12 cellular contexts compared by ENCODE assay signal in genomic region chr1:61887076-61887867, GRCh38.
DNase-seq lines count a peak whose midpoint lies in the region; ATAC-seq and TF ChIP-seq lines count a peak whose summit lies in the region.
"Had no signal": no experiment of that assay in that cellular context is flagged by ENCODE, and none has a peak within 500 bp of the region (broad histone marks: within the 10 kb centered on the region; RNA-seq: fewer than 3 reads in every experiment).

No MANE protein-coding gene starts in this region.

- H3K36me3 Mint-ChIP-seq in activated T-helper 2 cell treated with anti-CD3 and anti-CD28 coated beads, Interferon-gamma antibody, Interleukin-2, Interleukin-4, amounts not matched to agents 10 μg/mL and 5 μg/mL and 100 μg/mL, durations not matched to agents 14 hours and 24 hours and 36 hours (ENCODE audit: low read depth), result no peaks in the 10 kb centered on the region

- no peaks in the 10 kb centered on the region for H3K4me1 Mint-ChIP-seq in activated T-helper 2 cell treated with anti-CD3 and anti-CD28 coated beads, Interferon-gamma antibody, Interleukin-2, Interleukin-4, amounts not matched to agents 10 μg/mL and 5 μg/mL and 100 μg/mL, durations not matched to agents 14 hours and 24 hours and 36 hours (ENCODE audit: low read depth)
- H3K4me1 Mint-ChIP-seq: activated CD4-positive, alpha-beta memory T cell treated with anti-CD3 and anti-CD28 coated beads, Interleukin-2, amount 10 ng/mL, durations not matched to agents 7 days and 5 days had no signal

- DNase-seq in DMS53 treated with DMSO at 0.1 percent for 48 hours (lab: John Stamatoyannopoulos, UW; ENCODE audit: unreplicated experiment), result peak; percentile 33
- peak; percentile 92 for DNase-seq in NCI-H2107 treated with DMSO at 0.1 percent for 48 hours (lab: John Stamatoyannopoulos, UW; ENCODE audit: unreplicated experiment)
- DNase-seq in brain pericyte (ENCODE audit: low read depth, low spot score), result peak; percentile 26
- DNase-seq in left lung, result no peak
- DNase-seq in activated T-helper 2 cell treated with anti-CD3 and anti-CD28 coated beads, Interferon-gamma antibody, Interleukin-2, Interleukin-4, amounts not matched to agents 10 μg/mL and 5 μg/mL and 100 μg/mL, durations not matched to agents 14 hours and 24 hours and 36 hours (ENCODE audit: low spot score), result no peak
- no peak for DNase-seq in NOMO-1 treated with DMSO at 0.1 percent for 48 hours (lab: John Stamatoyannopoulos, UW; ENCODE audit: unreplicated experiment)
- DNase-seq: activated CD4-positive, alpha-beta memory T cell treated with anti-CD3 and anti-CD28 coated beads, Interleukin-2, amount 10 ng/mL, durations not matched to agents 7 days and 5 days; MG63; T-helper 2 cell had no signal

- intact Hi-C loops in left lung (cut with DNase I), result no loop called here
- intact Hi-C loops in activated T-helper 2 cell treated with anti-CD3 and anti-CD28 coated beads, Interferon-gamma antibody, Interleukin-2, Interleukin-4, amounts not matched to agents 10 μg/mL and 5 μg/mL and 100 μg/mL, durations not matched to agents 14 hours and 24 hours and 36 hours (cut with micrococcal nuclease), result no loop called here

- no peak for TF ChIP-seq CTCF in left lung (IDR thresholded peaks at IDR 0.05)

- peaks cover 5% of the 10 kb centered on the region for H3K9me3 Mint-ChIP-seq in activated T-helper 2 cell treated with anti-CD3 and anti-CD28 coated beads, Interferon-gamma antibody, Interleukin-2, Interleukin-4, amounts not matched to agents 10 μg/mL and 5 μg/mL and 100 μg/mL, durations not matched to agents 14 hours and 24 hours and 36 hours

- no peaks in the 10 kb centered on the region for H3K27me3 Mint-ChIP-seq in activated T-helper 2 cell treated with anti-CD3 and anti-CD28 coated beads, Interferon-gamma antibody, Interleukin-2, Interleukin-4, amounts not matched to agents 10 μg/mL and 5 μg/mL and 100 μg/mL, durations not matched to agents 14 hours and 24 hours and 36 hours (ENCODE audit: low read depth)
- H3K27me3 Mint-ChIP-seq: activated CD4-positive, alpha-beta memory T cell treated with anti-CD3 and anti-CD28 coated beads, Interleukin-2, amount 10 ng/mL, durations not matched to agents 7 days and 5 days; activated naive CD8-positive, alpha-beta T cell had no signal

- H3K27ac ChIP-seq in left lung, result peak overlapping the region in 1 of 2 donors; percentile 19

- H3K9me3 ChIP-seq in left lung, result no peaks in the 10 kb centered on the region
- H3K9me3 ChIP-seq: MG63 had no signal

- H3K27me3 ChIP-seq in left lung, result no peaks in the 10 kb centered on the region
- H3K27me3 ChIP-seq: MG63 had no signal

- no peak overlapping the region for H3K27ac Mint-ChIP-seq in activated T-helper 2 cell treated with anti-CD3 and anti-CD28 coated beads, Interferon-gamma antibody, Interleukin-2, Interleukin-4, amounts not matched to agents 10 μg/mL and 5 μg/mL and 100 μg/mL, durations not matched to agents 14 hours and 24 hours and 36 hours
- H3K27ac Mint-ChIP-seq: activated CD4-positive, alpha-beta memory T cell treated with anti-CD3 and anti-CD28 coated beads, Interleukin-2, amount 10 ng/mL, durations not matched to agents 7 days and 5 days; activated naive CD8-positive, alpha-beta T cell had no signal

- no peak overlapping the region for H3K4me3 Mint-ChIP-seq in activated T-helper 2 cell treated with anti-CD3 and anti-CD28 coated beads, Interferon-gamma antibody, Interleukin-2, Interleukin-4, amounts not matched to agents 10 μg/mL and 5 μg/mL and 100 μg/mL, durations not matched to agents 14 hours and 24 hours and 36 hours (ENCODE audit: low read depth)
- H3K4me3 Mint-ChIP-seq: activated CD4-positive, alpha-beta memory T cell treated with anti-CD3 and anti-CD28 coated beads, Interleukin-2, amount 10 ng/mL, durations not matched to agents 7 days and 5 days; activated naive CD8-positive, alpha-beta T cell had no signal

- peaks cover 0 to 4% of the 10 kb centered on the region in 2 donors for H3K36me3 ChIP-seq in left lung
- H3K36me3 ChIP-seq: MG63 had no signal

- ATAC-seq in left lung, result peak; percentile 92
- ATAC-seq in HG02970 (IDR thresholded peaks at IDR 0.05; ENCODE audit: low FRiP score, unreplicated experiment), result no peak
- no peak for ATAC-seq in GM19035 (IDR thresholded peaks at IDR 0.05; ENCODE audit: unreplicated experiment)

- H3K4me1 ChIP-seq in left lung, result peaks cover 0 to 3% of the 10 kb centered on the region in 2 donors

- H3K4me3 ChIP-seq in left lung, result no peak overlapping the region
- H3K4me3 ChIP-seq: MG63 had no signal

Comparison
In these comparisons a context has a peak if more than half of its experiments do, and no peak if none do; other contexts are left out.
1. DNase-seq: peak in DMS53 treated with DMSO at 0.1 percent for 48 hours (single experiment), NCI-H2107 treated with DMSO at 0.1 percent for 48 hours (single experiment) and brain pericyte (single experiment); none in left lung (0 of 2), activated T-helper 2 cell treated with anti-CD3 and anti-CD28 coated beads, Interferon-gamma antibody, Interleukin-2, Interleukin-4, amounts not matched to agents 10 μg/mL and 5 μg/mL and 100 μg/mL, durations not matched to agents 14 hours and 24 hours and 36 hours (single experiment) and NOMO-1 treated with DMSO at 0.1 percent for 48 hours (single experiment).